8 cellular contexts compared by ENCODE assay signal in genomic region chr9:128921881-128922763, GRCh38. TPM values are rescaled to one million over a fixed set of nuclear protein-coding genes. Genes with fewer than 3 reads are reported as not detected.
A peak's percentile ranks its signal among the peaks of the same experiment; 100 is the strongest.
DNase-seq lines count a peak whose midpoint lies in the region; ATAC-seq and TF ChIP-seq lines count a peak whose summit lies in the region.

No MANE protein-coding gene starts in this region.

- no peaks in the 10 kb centered on the region for H3K9me3 ChIP-seq in mononuclear cell (ENCODE audit: low read depth, low read length)
- no peaks in the 10 kb centered on the region for H3K9me3 ChIP-seq in uterus

- TF ChIP-seq POLR2A in uterus (IDR thresholded peaks at IDR 0.05) = peak in 1 of 2 donors; percentile 18

- H3K4me3 ChIP-seq in mononuclear cell (ENCODE audit: low read length) (peak overlapping the region; percentile 3), uterus (peak overlapping the region; percentile 52 to 97)

- no peak overlapping the region for H3K27ac Mint-ChIP-seq in activated naive CD4-positive, alpha-beta T cell treated with anti-CD3 and anti-CD28 coated beads, Interleukin-2, amount 50 U/mL, for 72 hours
- H3K27ac Mint-ChIP-seq in endothelial cell (ENCODE audit: unreplicated experiment) = peak overlapping the region; percentile 72

- H3K27ac ChIP-seq in uterus = peak overlapping the region; percentile 91 to 95

- no peaks in the 10 kb centered on the region for H3K27me3 ChIP-seq in mononuclear cell (ENCODE audit: insufficient read depth, low read length)
- H3K27me3 ChIP-seq in uterus = no peaks in the 10 kb centered on the region

- no peak for TF ChIP-seq CTCF in endothelial cell (IDR thresholded peaks at IDR 0.05; ENCODE audit: unreplicated experiment)
- TF ChIP-seq CTCF in uterus (IDR thresholded peaks at IDR 0.05) = peak in 2 of 4 experiments; percentile 6 to 25

- H3K36me3 Mint-ChIP-seq in activated naive CD4-positive, alpha-beta T cell treated with anti-CD3 and anti-CD28 coated beads, Interleukin-2, amount 50 U/mL, for 72 hours = no peaks in the 10 kb centered on the region
- H3K36me3 Mint-ChIP-seq in endothelial cell (ENCODE audit: low read depth, unreplicated experiment) = peaks cover 6% of the 10 kb centered on the region

- H3K9me3 Mint-ChIP-seq in activated naive CD4-positive, alpha-beta T cell treated with anti-CD3 and anti-CD28 coated beads, Interleukin-2, amount 50 U/mL, for 72 hours = no peaks in the 10 kb centered on the region
- no peaks in the 10 kb centered on the region for H3K9me3 Mint-ChIP-seq in endothelial cell (ENCODE audit: unreplicated experiment)

- H3K4me3 Mint-ChIP-seq in endothelial cell (ENCODE audit: unreplicated experiment) = peak overlapping the region; percentile 85

- intact Hi-C loops in uterus (cut with DNase I; ENCODE audit: low total_unique reads) = loop anchor here (5.0 kb wide), 1 partner anchor 40 kb away; the partner anchor contains the start of genes KYAT1 and LRRC8A

- H3K27me3 Mint-ChIP-seq in endothelial cell (ENCODE audit: unreplicated experiment) = peaks cover 3% of the 10 kb centered on the region

- H3K4me1 Mint-ChIP-seq in endothelial cell (ENCODE audit: unreplicated experiment) = peaks cover 6% of the 10 kb centered on the region

- H3K4me1 ChIP-seq in mononuclear cell (ENCODE audit: insufficient read depth, low read length) (peaks cover 14% of the 10 kb centered on the region), uterus (peaks cover 7 to 12% of the 10 kb centered on the region in 2 donors)

- ATAC-seq in activated naive CD4-positive, alpha-beta T cell treated with anti-CD3 and anti-CD28 coated beads, Interleukin-2, amount 50 U/mL, for 72 hours = peak; percentile 51 to 57
- ATAC-seq in HG03565 (IDR thresholded peaks at IDR 0.05; ENCODE audit: unreplicated experiment) (no peak), GM18909 (IDR thresholded peaks at IDR 0.05; ENCODE audit: poor library complexity, unreplicated experiment) (no peak)

- H3K36me3 ChIP-seq in uterus = no peaks in the 10 kb centered on the region

- no peak for DNase-seq in activated naive CD4-positive, alpha-beta T cell treated with anti-CD3 and anti-CD28 coated beads, Interleukin-2, amount 50 U/mL, for 72 hours (ENCODE audit: low spot score in 2 of 2)
- DNase-seq in activated naive CD4-positive, alpha-beta T cell treated with Interleukin-2 at 50 U/mL for 16 hours = no peak
- DNase-seq in endothelial cell (ENCODE audit: low spot score) (peak; percentile 70), uterus (peak; percentile 72 to 79), H4 (ENCODE audit: low spot score) (no peak)

RNA-seq across cellular contexts. Expression of gene PHYHD1, which starts 1.3 kb away (rescaled TPM):
- total RNA-seq in activated naive CD4-positive, alpha-beta T cell treated with anti-CD3 and anti-CD28 coated beads, Interleukin-2, amount 50 U/mL, for 72 hours = under 1 TPM; 0.54 to 0.64 TPM
- total RNA-seq in endothelial cell (ENCODE audit: unreplicated experiment) (10.3 TPM), mononuclear cell (0.73 TPM), uterus (10 to 100 TPM; 23.2 to 30.8 (median 27.2) TPM)
- not detected in 2 replicates for total RNA-seq in H4 (2014; rRNA removed; shearing (Covaris generic))

RNA-seq across cellular contexts. Expression of gene DOLK, which starts 25.3 kb away (rescaled TPM):
- total RNA-seq in activated naive CD4-positive, alpha-beta T cell treated with anti-CD3 and anti-CD28 coated beads, Interleukin-2, amount 50 U/mL, for 72 hours = 1 to 10 TPM; 5.1 to 5.6 TPM
- 18.2 TPM for total RNA-seq in endothelial cell (ENCODE audit: unreplicated experiment)
- 8.1 TPM for total RNA-seq in mononuclear cell
- total RNA-seq in uterus = 10 to 100 TPM in 3 of 4 donors, 1 to 10 TPM in 1; 10.0 to 22.3 (median 13.6) TPM
- 23.3 and 28.3 TPM in 2 replicates for total RNA-seq in H4 (2014; rRNA removed; shearing (Covaris generic))

RNA-seq across cellular contexts. Expression of gene NUP188, which starts 25.4 kb away (rescaled TPM):
- total RNA-seq in activated naive CD4-positive, alpha-beta T cell treated with anti-CD3 and anti-CD28 coated beads, Interleukin-2, amount 50 U/mL, for 72 hours = 100 to 1,000 TPM; 110 to 123 TPM
- total RNA-seq in endothelial cell (ENCODE audit: unreplicated experiment) (44.0 TPM), mononuclear cell (34.9 TPM), uterus (10 to 100 TPM; 21.5 to 75.4 (median 36.9) TPM)
- total RNA-seq in H4 (2014; rRNA removed; shearing (Covaris generic)) = 37.0 and 51.6 TPM in 2 replicates

RNA-seq across cellular contexts. Expression of gene LRRC8A, which starts 40.2 kb away (rescaled TPM):
- total RNA-seq in activated naive CD4-positive, alpha-beta T cell treated with anti-CD3 and anti-CD28 coated beads, Interleukin-2, amount 50 U/mL, for 72 hours = 10 to 100 TPM; 16.3 to 20.9 TPM
- 54.3 TPM for total RNA-seq in endothelial cell (ENCODE audit: unreplicated experiment)
- total RNA-seq in mononuclear cell = 26.4 TPM
- 10 to 100 TPM; 23.5 to 58.7 (median 30.8) TPM for total RNA-seq in uterus
- 17.8 and 26.8 TPM in 2 replicates for total RNA-seq in H4 (2014; rRNA removed; shearing (Covaris generic))

RNA-seq across cellular contexts. Expression of gene KYAT1, which starts 40.4 kb away (rescaled TPM):
- 10 to 100 TPM; 19.9 to 49.0 TPM for total RNA-seq in activated naive CD4-positive, alpha-beta T cell treated with anti-CD3 and anti-CD28 coated beads, Interleukin-2, amount 50 U/mL, for 72 hours
- total RNA-seq in endothelial cell (ENCODE audit: unreplicated experiment) = 3.3 TPM
- total RNA-seq in mononuclear cell = 2.0 TPM
- total RNA-seq in uterus = 10 to 100 TPM in 1 of 4 donors, 1 to 10 TPM in 3; 1.5 to 11.0 (median 3.4) TPM
- 7.1 and 7.3 TPM in 2 replicates for total RNA-seq in H4 (2014; rRNA removed; shearing (Covaris generic))

Comparison
In these comparisons a context has a peak if more than half of its experiments do, and no peak if none do; other contexts are left out.
1. ATAC-seq: peak in activated naive CD4-positive, alpha-beta T cell treated with anti-CD3 and anti-CD28 coated beads, Interleukin-2, amount 50 U/mL, for 72 hours (2 of 2); none in HG03565 (single experiment) and GM18909 (single experiment).
2. DNase-seq: peak in endothelial cell (single experiment) and uterus (2 of 2); none in activated naive CD4-positive, alpha-beta T cell treated with anti-CD3 and anti-CD28 coated beads, Interleukin-2, amount 50 U/mL, for 72 hours (0 of 2), activated naive CD4-positive, alpha-beta T cell treated with Interleukin-2 at 50 U/mL for 16 hours (single experiment) and H4 (single experiment).